In genomic region chr9:18492612-18493011, GRCh38 we compare ENCODE assay signal across 25 cellular contexts. TPM values are rescaled to one million over a fixed set of nuclear protein-coding genes. Genes with fewer than 3 reads are reported as not detected.
A peak's percentile ranks its signal among the peaks of the same experiment; 100 is the strongest.
DNase-seq lines count a peak whose midpoint lies in the region; FAIRE-seq and TF ChIP-seq lines count a peak whose summit lies in the region.
"Had no signal": no experiment of that assay in that cellular context is flagged by ENCODE, and none has a peak within 500 bp of the region (broad histone marks: within the 10 kb centered on the region; RNA-seq: fewer than 3 reads in every experiment).

No MANE protein-coding gene starts in this region.

- peak overlapping the region; percentile 93 for H3K27ac ChIP-seq in mammary epithelial cell (ENCODE audit: insufficient read depth, low read depth, low read length)
- H3K27ac ChIP-seq in keratinocyte (ENCODE audit: control insufficient read depth, insufficient read depth, low read length) = peak overlapping the region; percentile 70
- H3K27ac ChIP-seq: A549, adrenal gland, C4-2B, vagina had no signal

- TF ChIP-seq CTCF in AG10803 (conservative IDR thresholded peaks at IDR 0.05; ENCODE audit: low read length) = no peak
- TF ChIP-seq CTCF in mammary epithelial cell (conservative IDR thresholded peaks at IDR 0.05 in 1 of 2, IDR thresholded peaks at IDR 0.05 in 1 of 2; ENCODE audit: extremely low read depth in 1 of 2, insufficient read depth in 1 of 2, low read depth in 1 of 2, low read length in 2 of 2) = no peak
- no peak for TF ChIP-seq CTCF in keratinocyte (optimal IDR thresholded peaks at IDR 0.05 in 1 of 3, IDR thresholded peaks at IDR 0.05 in 1 of 3, conservative IDR thresholded peaks at IDR 0.05 in 1 of 3; ENCODE audit: extremely low read depth in 1 of 3, insufficient read depth in 2 of 3, low read length in 3 of 3)
- TF ChIP-seq CTCF in GM13977 (IDR thresholded peaks at IDR 0.05; ENCODE audit: extremely low read depth, insufficient read depth, missing control alignments) = no peak

- H3K36me3 ChIP-seq in mammary epithelial cell (ENCODE audit: insufficient read depth, low read length) = no peaks in the 10 kb centered on the region
- H3K36me3 ChIP-seq in keratinocyte (ENCODE audit: control insufficient read depth in 2 of 2, extremely low read depth in 1 of 2, insufficient read depth in 2 of 2, low read length in 2 of 2) = no peaks in the 10 kb centered on the region
- H3K36me3 ChIP-seq: adrenal gland, vagina had no signal

- in situ Hi-C loops in mammary epithelial cell (cut with MboI; ENCODE audit: low sequenced_read_pairs in 2 of 2) (no loop called here), GM13977 (cut with MboI; ENCODE audit: low pct_unique_long_range_greater_than_20kb, low sequenced_read_pairs, unreplicated experiment) (no loop called here)

- BruUV-seq in mammary epithelial cell (replicated peaks; lab: Mats Ljungman, UMichigan) = no TSS peak

- peak; percentile 49 for FAIRE-seq in keratinocyte (lab: Jason Lieb, UNC)
- FAIRE-seq: A549, G401.6, GM19239, kidney, TTC549 had no signal

- H3K4me2 ChIP-seq in mammary epithelial cell (ENCODE audit: insufficient read depth, low read depth, low read length) = peak overlapping the region; percentile 56
- peak overlapping the region; percentile 39 for H3K4me2 ChIP-seq in keratinocyte (ENCODE audit: control insufficient read depth, extremely low read depth, insufficient read depth, low read depth, low read length)
- H3K4me2 ChIP-seq: A549 had no signal

- no peaks in the 10 kb centered on the region for H4K20me1 ChIP-seq in mammary epithelial cell (ENCODE audit: insufficient read depth, low read length)
- no peaks in the 10 kb centered on the region for H4K20me1 ChIP-seq in keratinocyte (ENCODE audit: control insufficient read depth, extremely low read depth, insufficient read depth, low read length)

- H3K4me3 ChIP-seq in AG10803 (ENCODE audit: low read length) (no peak overlapping the region), mammary epithelial cell (replicated peaks in 1 of 3; ENCODE audit: insufficient read depth in 1 of 3, low read depth in 2 of 3, low read length in 3 of 3) (no peak overlapping the region), keratinocyte (ENCODE audit: control insufficient read depth in 2 of 3, extremely low read depth in 1 of 3, insufficient read depth in 2 of 3, low read depth in 1 of 3, low read length in 3 of 3) (peak overlapping the region in 1 of 3 experiments; percentile 32)
- H3K4me3 ChIP-seq: A549, adrenal gland, skin epidermis, vagina had no signal

- DNase-seq in AG10803 (ENCODE audit: low read depth) (peak; percentile 76), M059J (ENCODE audit: low read depth) (peak; percentile 44), mammary epithelial cell (no peak), keratinocyte (ENCODE audit: low read depth, low spot score) (no peak), GM13977 (ENCODE audit: low spot score) (no peak), amygdala (lab: John Stamatoyannopoulos, UW) (no peak), NCI-H1105 treated with DMSO at 0.1 percent for 48 hours (lab: John Stamatoyannopoulos, UW) (no peak)
- no peak for DNase-seq in activated CD4-positive, CD25-positive, alpha-beta regulatory T cell (lab: John Stamatoyannopoulos, UW)
- DNase-seq: activated CD4-positive, alpha-beta T cell treated with anti-CD3 and anti-CD28 coated beads, Interleukin-2, amount 50 U/mL, for 1 hour; activated gamma-delta T cell; adrenal gland; cerebellar nuclear complex; foreskin melanocyte; hypothalamus; kidney; NCI-H1694 treated with DMSO at 0.1 percent for 48 hours; nephron progenitor cell had no signal

- no peaks in the 10 kb centered on the region for H3K27me3 ChIP-seq in mammary epithelial cell (ENCODE audit: insufficient read depth, low read length)
- no peaks in the 10 kb centered on the region for H3K27me3 ChIP-seq in keratinocyte (ENCODE audit: control insufficient read depth, extremely low read depth, insufficient read depth, low read length)
- H3K27me3 ChIP-seq: adrenal gland, vagina had no signal

- peaks cover 56% of the 10 kb centered on the region for H3K4me1 ChIP-seq in mammary epithelial cell (ENCODE audit: insufficient read depth, low read length)
- H3K4me1 ChIP-seq in keratinocyte (ENCODE audit: control insufficient read depth, extremely low read depth, insufficient read depth, low read length) = peaks cover 47% of the 10 kb centered on the region
- H3K4me1 ChIP-seq: A549 had no signal

- H3K9me3 ChIP-seq in mammary epithelial cell (replicated peaks; ENCODE audit: insufficient read depth, low read length) (no peaks in the 10 kb centered on the region), keratinocyte (ENCODE audit: control insufficient read depth, low read depth, low read length) (no peaks in the 10 kb centered on the region)
- H3K9me3 ChIP-seq: A549, adrenal gland, vagina had no signal

- H3K9ac ChIP-seq in mammary epithelial cell (ENCODE audit: insufficient read depth, low read length) (no peak overlapping the region), keratinocyte (ENCODE audit: control insufficient read depth, extremely low read depth, insufficient read depth, low read length) (no peak overlapping the region)

- H3K79me2 ChIP-seq in mammary epithelial cell (ENCODE audit: insufficient read depth, low read length) (no peaks in the 10 kb centered on the region), keratinocyte (ENCODE audit: control insufficient read depth, insufficient read depth, low read length) (no peaks in the 10 kb centered on the region)

- no peak overlapping the region for H2AFZ ChIP-seq in mammary epithelial cell (ENCODE audit: low read depth, low read length)
- H2AFZ ChIP-seq in keratinocyte (ENCODE audit: control insufficient read depth, low read length) = no peak overlapping the region

- dilution Hi-C loops in mammary epithelial cell (cut with HindIII; ENCODE audit: low sequenced_read_pairs) = no loop called here
- dilution Hi-C loops in keratinocyte (cut with MboI; ENCODE audit: extremely low pct_ligation_motif_present, low sequenced_read_pairs) = loop anchor here (25.0 kb wide), 1 partner anchor 105 kb away; no protein-coding TSS in a partner anchor

- CTCF ChIA-PET in mammary epithelial cell (lab: Charles Lee; ENCODE audit: low non-redundant PET) = interaction anchor here (0.9 kb wide), 1 partner anchor 50 kb away, joined by 5 read pairs; no protein-coding TSS in a partner anchor

- intact Hi-C loops in mammary epithelial cell (cut with micrococcal nuclease) = loop anchor here (5.0 to 10.0 kb wide), 3 partner anchors 50 to 238 kb away; no protein-coding TSS in a partner anchor

- no peaks in the 10 kb centered on the region for H3K9me1 ChIP-seq in keratinocyte (ENCODE audit: control insufficient read depth, extremely low read depth, insufficient read depth, low read length)

RNA-seq across cellular contexts. Expression of gene ADAMTSL1, which starts 18.7 kb away (rescaled TPM):
- total RNA-seq in M059J (2014; rRNA removed; shearing (Covaris generic)) = 4.2 and 7.7 TPM in 2 replicates
- under 1 TPM; 0.33 to 0.78 TPM for total RNA-seq in mammary epithelial cell
- polyA plus RNA-seq in mammary epithelial cell (2.1 TPM), keratinocyte (0.35 to 2.2 TPM (median 1.1 TPM) in 3 replicates)
- polyA minus RNA-seq in mammary epithelial cell (not detected), keratinocyte (2.4 to 5.1 TPM (median 3.0 TPM) in 3 replicates)
- not detected for polyA plus RNA-seq in keratinocyte (2011; ENCODE audit: low read depth)
- polyA plus RNA-seq in keratinocyte (2011; cell fraction: cytosol; rRNA removed) = 0.23 and 0.30 TPM in 2 replicates
- 0.69 and 1.4 TPM in 2 replicates for polyA plus RNA-seq in keratinocyte (2011; cell fraction: nucleus; rRNA removed)
- 0.14 and 1.1 TPM in 2 replicates for polyA plus RNA-seq in keratinocyte (2012; ENCODE audit: low replicate concordance)
- polyA minus RNA-seq in keratinocyte (2011; cell fraction: cytosol; rRNA and poly(A)+ RNA removed) = 3.3 TPM
- polyA minus RNA-seq in keratinocyte (2011; cell fraction: nucleus; rRNA and poly(A)+ RNA removed) = 1.3 and 4.3 TPM in 2 replicates
- polyA plus RNA-seq: IgD-negative memory B cell had no signal

Comparison
In these comparisons a context has a peak if more than half of its experiments do, and no peak if none do; other contexts are left out.
1. DNase-seq: peak in AG10803 (single experiment) and M059J (single experiment); none in mammary epithelial cell (single experiment), keratinocyte (single experiment), GM13977 (single experiment), amygdala (0 of 56), NCI-H1105 treated with DMSO at 0.1 percent for 48 hours (single experiment) and activated CD4-positive, CD25-positive, alpha-beta regulatory T cell (0 of 4).